ENCODE assay signal across 33 cellular contexts in genomic region chr5:67360047-67360446, GRCh38.
DNase-seq lines count a peak whose midpoint lies in the region; ATAC-seq and TF ChIP-seq lines count a peak whose summit lies in the region.
"Had no signal": no experiment of that assay in that cellular context is flagged by ENCODE, and none has a peak within 500 bp of the region (broad histone marks: within the 10 kb centered on the region; RNA-seq: fewer than 3 reads in every experiment).

No MANE protein-coding gene starts in this region.

- H3K27ac ChIP-seq in esophagus muscularis mucosa (replicated peaks in 1 of 4), result no peak overlapping the region
- H3K27ac ChIP-seq: A549, body of pancreas, neural progenitor cell, pancreas, testis had no signal

- no peaks in the 10 kb centered on the region for H3K36me3 ChIP-seq in esophagus muscularis mucosa
- H3K36me3 ChIP-seq: neural progenitor cell, pancreas had no signal

- POLR2A ChIA-PET in activated naive CD8-positive, alpha-beta T cell treated with anti-CD3 and anti-CD28 coated beads, Interleukin-2, amount 10 ng/mL, durations not matched to agents 7 days and 5 days (lab: Charles Lee), result no interaction called here

- intact Hi-C loops in esophagus muscularis mucosa (cut with DNase I), result no loop called here

- H3K4me1 ChIP-seq in esophagus muscularis mucosa, result peaks cover 0 to 20% (median 15%) of the 10 kb centered on the region in 4 donors
- H3K4me1 ChIP-seq: A549, body of pancreas, neural progenitor cell, pancreas, testis had no signal

- TF ChIP-seq EP300 in esophagus muscularis mucosa (IDR thresholded peaks at IDR 0.05), result no peak

- H3K4me3 ChIP-seq in fibroblast of villous mesenchyme (ENCODE audit: low read depth, low read length), result no peak overlapping the region
- H3K4me3 ChIP-seq in esophagus muscularis mucosa, result no peak overlapping the region
- H3K4me3 ChIP-seq: A549, body of pancreas, dorsolateral prefrontal cortex, GM12878, GM23338, lung, neural progenitor cell, pancreas, testis had no signal

- no peak for DNase-seq in activated naive CD8-positive, alpha-beta T cell treated with anti-CD3 and anti-CD28 coated beads, Interleukin-2, amount 10 ng/mL, durations not matched to agents 7 days and 5 days
- DNase-seq in activated naive CD8-positive, alpha-beta T cell treated with anti-CD3 and anti-CD28 coated beads for 36 hours, result no peak
- DNase-seq in T-helper 17 cell (no peak), fibroblast of villous mesenchyme (ENCODE audit: low read depth) (peak; percentile 58), NCI-H2029 treated with DMSO at 0.1 percent for 48 hours (lab: John Stamatoyannopoulos, UW) (no peak), esophagus muscularis mucosa (ENCODE audit: extremely low spot score) (no peak)
- no peak for DNase-seq in effector CD8-positive, alpha-beta T cell (lab: John Stamatoyannopoulos, UW)
- DNase-seq: activated CD4-positive, alpha-beta T cell treated with anti-CD3 and anti-CD28 coated beads, Interleukin-2, amount 10 ng/mL, durations not matched to agents 24 days and 14 days; activated naive CD4-positive, alpha-beta T cell treated with Interleukin-2 at 50 U/mL for 16 hours; body of pancreas; DMS 273 treated with DMSO at 0.1 percent for 48 hours; dorsolateral prefrontal cortex; hippocampal formation; NCI-H1048; NCI-H1694; NCI-H510A treated with DMSO at 0.1 percent for 48 hours; pancreas; PC-3; Right ventricle myocardium superior; stimulated activated CD4-positive, alpha-beta T cell treated with anti-CD3 and anti-CD28 coated beads, Interleukin-2, amount 100 ng/mL, for 24 hours; stimulated activated naive CD8-positive, alpha-beta T cell treated with anti-CD3 and anti-CD28 coated beads, Interleukin-15, Interleukin-2, amounts not matched to agents 100 U/mL and 50 U/mL, for 24 hours; SW 1271; T-helper 9 cell; testis had no signal

- peak; percentile 36 for ATAC-seq in activated naive CD8-positive, alpha-beta T cell treated with anti-CD3 and anti-CD28 coated beads, Interleukin-2, amount 10 ng/mL, durations not matched to agents 7 days and 5 days (ENCODE audit: low read depth)
- ATAC-seq in T-helper 17 cell (no peak), esophagus mucosa (no peak)
- ATAC-seq: A549; body of pancreas; GM12878; GM23338; pancreas; PC-3; stimulated activated naive CD8-positive, alpha-beta T cell treated with anti-CD3 and anti-CD28 coated beads, Interleukin-15, Interleukin-2, amounts not matched to agents 100 U/mL and 50 U/mL, for 24 hours; WTC11 had no signal

- TF ChIP-seq POLR2A in esophagus muscularis mucosa (IDR thresholded peaks at IDR 0.05; ENCODE audit: low read depth), result no peak

- H3K27me3 Mint-ChIP-seq in activated naive CD8-positive, alpha-beta T cell treated with anti-CD3 and anti-CD28 coated beads, Interleukin-2, amount 10 ng/mL, durations not matched to agents 7 days and 5 days, result no peaks in the 10 kb centered on the region
- H3K27me3 Mint-ChIP-seq in activated naive CD8-positive, alpha-beta T cell treated with anti-CD3 and anti-CD28 coated beads for 36 hours, result no peaks in the 10 kb centered on the region
- H3K27me3 Mint-ChIP-seq in T-helper 17 cell, result peaks cover 12% of the 10 kb centered on the region

- TF ChIP-seq CTCF in fibroblast of villous mesenchyme (IDR thresholded peaks at IDR 0.05; ENCODE audit: insufficient read depth, low read depth, low read length), result no peak
- no peak for TF ChIP-seq CTCF in esophagus muscularis mucosa (IDR thresholded peaks at IDR 0.05)

- peak overlapping the region; percentile 54 for H3K4me3 Mint-ChIP-seq in activated naive CD8-positive, alpha-beta T cell treated with anti-CD3 and anti-CD28 coated beads, Interleukin-2, amount 10 ng/mL, durations not matched to agents 7 days and 5 days
- no peak overlapping the region for H3K4me3 Mint-ChIP-seq in activated naive CD8-positive, alpha-beta T cell treated with anti-CD3 and anti-CD28 coated beads for 36 hours
- peak overlapping the region; percentile 25 for H3K4me3 Mint-ChIP-seq in T-helper 17 cell
- H3K4me3 Mint-ChIP-seq: activated CD4-positive, alpha-beta T cell treated with anti-CD3 and anti-CD28 coated beads, Interleukin-2, amount 10 ng/mL, durations not matched to agents 24 days and 14 days; activated T-helper 1 cell treated with anti-CD3 and anti-CD28 coated beads, Interleukin-12 subunit alpha, Interleukin-12 subunit beta, Interleukin-2, Interleukin-4 antibody, amounts not matched to agents 30 ng/mL and 10 ng/mL and 1 ng/mL, durations not matched to agents 14 hours and 24 hours and 36 hours; GM23338; neural progenitor cell; WTC11 had no signal

- peaks cover 2% of the 10 kb centered on the region for H3K36me3 Mint-ChIP-seq in activated naive CD8-positive, alpha-beta T cell treated with anti-CD3 and anti-CD28 coated beads, Interleukin-2, amount 10 ng/mL, durations not matched to agents 7 days and 5 days
- H3K36me3 Mint-ChIP-seq in activated naive CD8-positive, alpha-beta T cell treated with anti-CD3 and anti-CD28 coated beads for 36 hours, result no peaks in the 10 kb centered on the region
- peaks cover 10% of the 10 kb centered on the region for H3K36me3 Mint-ChIP-seq in T-helper 17 cell (ENCODE audit: low read depth)
- H3K36me3 Mint-ChIP-seq: IgD-negative memory B cell, neural progenitor cell, WTC11 had no signal

- peaks cover 13% of the 10 kb centered on the region for H3K4me1 Mint-ChIP-seq in activated naive CD8-positive, alpha-beta T cell treated with anti-CD3 and anti-CD28 coated beads, Interleukin-2, amount 10 ng/mL, durations not matched to agents 7 days and 5 days
- H3K4me1 Mint-ChIP-seq in activated naive CD8-positive, alpha-beta T cell treated with anti-CD3 and anti-CD28 coated beads for 36 hours, result peaks cover 4% of the 10 kb centered on the region
- H3K4me1 Mint-ChIP-seq in T-helper 17 cell, result peaks cover 4% of the 10 kb centered on the region
- H3K4me1 Mint-ChIP-seq: GM23338 had no signal

- H3K27ac Mint-ChIP-seq in activated naive CD8-positive, alpha-beta T cell treated with anti-CD3 and anti-CD28 coated beads, Interleukin-2, amount 10 ng/mL, durations not matched to agents 7 days and 5 days, result no peak overlapping the region
- no peak overlapping the region for H3K27ac Mint-ChIP-seq in activated naive CD8-positive, alpha-beta T cell treated with anti-CD3 and anti-CD28 coated beads for 36 hours
- peak overlapping the region; percentile 10 for H3K27ac Mint-ChIP-seq in T-helper 17 cell
- H3K27ac Mint-ChIP-seq: activated CD4-positive, alpha-beta T cell treated with anti-CD3 and anti-CD28 coated beads, Interleukin-2, amount 10 ng/mL, durations not matched to agents 24 days and 14 days; activated T-helper 1 cell treated with anti-CD3 and anti-CD28 coated beads, Interleukin-12 subunit alpha, Interleukin-12 subunit beta, Interleukin-2, Interleukin-4 antibody, amounts not matched to agents 30 ng/mL and 10 ng/mL and 1 ng/mL, durations not matched to agents 14 hours and 24 hours and 36 hours; GM23338; IgD-negative memory B cell; neural progenitor cell; WTC11 had no signal

- WGBS in esophagus muscularis mucosa, result 75% methylated on average over 3 of the region's 3 CpGs

- H3K9me3 Mint-ChIP-seq in activated naive CD8-positive, alpha-beta T cell treated with anti-CD3 and anti-CD28 coated beads, Interleukin-2, amount 10 ng/mL, durations not matched to agents 7 days and 5 days, result peaks cover 2% of the 10 kb centered on the region
- no peaks in the 10 kb centered on the region for H3K9me3 Mint-ChIP-seq in activated naive CD8-positive, alpha-beta T cell treated with anti-CD3 and anti-CD28 coated beads for 36 hours
- H3K9me3 Mint-ChIP-seq: activated T-helper 1 cell treated with anti-CD3 and anti-CD28 coated beads, Interleukin-12 subunit alpha, Interleukin-12 subunit beta, Interleukin-2, Interleukin-4 antibody, amounts not matched to agents 30 ng/mL and 10 ng/mL and 1 ng/mL, durations not matched to agents 14 hours and 24 hours and 36 hours; GM23338; IgD-negative memory B cell had no signal

- H3K27me3 ChIP-seq in esophagus muscularis mucosa, result no peaks in the 10 kb centered on the region
- H3K27me3 ChIP-seq: body of pancreas, dorsolateral prefrontal cortex, neural progenitor cell, pancreas, testis had no signal

- H3K9me3 ChIP-seq in T-helper 17 cell (ENCODE audit: control insufficient read depth, low read length, poor library complexity, severe bottlenecking) (no peaks in the 10 kb centered on the region), esophagus muscularis mucosa (no peaks in the 10 kb centered on the region)
- H3K9me3 ChIP-seq: A549, body of pancreas, pancreas, testis had no signal
